ENCODE assay signal across 6 cellular contexts in the genomic region with DNA sequence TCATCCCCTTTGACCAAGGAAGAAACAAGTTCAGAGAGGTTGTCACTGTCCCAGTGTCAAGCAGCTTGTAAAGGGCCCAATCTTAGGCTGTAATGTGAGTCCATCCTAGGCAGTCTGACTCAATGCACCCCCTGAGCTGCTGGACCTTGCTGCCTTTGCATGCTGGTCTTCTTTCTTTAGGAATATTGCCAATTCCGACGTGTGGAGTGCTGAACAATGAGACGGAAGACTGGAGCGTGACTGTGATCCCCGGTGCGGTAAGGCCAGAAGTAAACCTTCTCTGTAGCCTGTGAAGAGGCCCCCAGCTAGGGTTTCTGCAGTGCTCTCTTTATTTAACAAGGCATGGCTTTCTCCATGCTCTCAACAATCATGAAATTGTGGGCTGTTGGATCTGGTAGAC. TPM values are rescaled to one million over a fixed set of nuclear protein-coding genes. Genes with fewer than 3 reads are reported as not detected.
DNase-seq lines count a peak whose midpoint lies in the region; ATAC-seq, FAIRE-seq and TF ChIP-seq lines count a peak whose summit lies in the region.

No MANE protein-coding gene starts in this region.

- peak overlapping the region; percentile 98 for H3K4me2 ChIP-seq in astrocyte (ENCODE audit: low read length)
- peak overlapping the region; percentile 97 for H3K4me2 ChIP-seq in neural progenitor cell

- H3K9me3 ChIP-seq in astrocyte (ENCODE audit: insufficient read depth, low read depth, low read length) (no peaks in the 10 kb centered on the region), neural progenitor cell (ENCODE audit: low read depth) (no peaks in the 10 kb centered on the region)

- DNase-seq in H7 (no peak), astrocyte (ENCODE audit: low read depth) (peak; percentile 68), neural progenitor cell (ENCODE audit: low spot score) (peak; percentile 5), GM10248 (ENCODE audit: extremely low spot score) (no peak), GM19240 (ENCODE audit: insufficient read length, low spot score) (no peak)

- H3K4me3 ChIP-seq in H7 (ENCODE audit: insufficient read depth, low read depth, low read length) (peak overlapping the region; percentile 71; the same call in 1 of the 2 replicates), astrocyte (ENCODE audit: insufficient read depth, low read depth, low read length) (peak overlapping the region; percentile 90), neural progenitor cell (peak overlapping the region; percentile 92)

- CTCF ChIA-PET in GM10248 (lab: Yijun Ruan, JAX) = interaction anchor here (1.0 to 1.4 kb wide), 4 partner anchors 9 to 41 kb away, joined by 3 to 6 read pairs (median 3); no protein-coding TSS in a partner anchor

- peaks cover 13% of the 10 kb centered on the region for H3K4me1 ChIP-seq in astrocyte (ENCODE audit: insufficient read depth, low read length)
- no peaks in the 10 kb centered on the region for H3K4me1 ChIP-seq in neural progenitor cell

- H3K79me2 ChIP-seq in astrocyte (ENCODE audit: insufficient read depth, low read length) (no peaks in the 10 kb centered on the region), neural progenitor cell (ENCODE audit: low read depth) (no peaks in the 10 kb centered on the region)

- TF ChIP-seq CTCF in astrocyte (IDR thresholded peaks at IDR 0.05; ENCODE audit: insufficient read depth, low read depth, low read length) (no peak), neural progenitor cell (IDR thresholded peaks at IDR 0.05) (no peak), GM10248 (IDR thresholded peaks at IDR 0.05; ENCODE audit: control extremely low read depth, extremely low read depth, low read depth, missing control alignments) (no peak)

- H3K36me3 Mint-ChIP-seq in astrocyte (ENCODE audit: low read depth, unreplicated experiment) = peaks cover 9% of the 10 kb centered on the region
- peaks cover 12% of the 10 kb centered on the region for H3K36me3 Mint-ChIP-seq in neural progenitor cell

- H3K27me3 Mint-ChIP-seq in astrocyte (ENCODE audit: low read depth, unreplicated experiment) (no peaks in the 10 kb centered on the region), neural progenitor cell (ENCODE audit: insufficient read depth, low read depth) (peaks cover 6% of the 10 kb centered on the region)

- H3K27ac ChIP-seq in astrocyte (ENCODE audit: low read depth, low read length) (peak overlapping the region; percentile 2), neural progenitor cell (no peak overlapping the region)

- H2AFZ ChIP-seq in astrocyte (ENCODE audit: low read depth, low read length) (peak overlapping the region; percentile 93), neural progenitor cell (replicated peaks) (no peak overlapping the region)

- no peak for FAIRE-seq in astrocyte (lab: Jason Lieb, UNC)

- H3K36me3 ChIP-seq in H7 (replicated peaks; ENCODE audit: control insufficient read depth, insufficient read depth, low read length) = no peaks in the 10 kb centered on the region
- no peaks in the 10 kb centered on the region for H3K36me3 ChIP-seq in astrocyte (ENCODE audit: insufficient read depth, low read length)
- H3K36me3 ChIP-seq in neural progenitor cell = no peaks in the 10 kb centered on the region

- H3F3A ChIP-seq in neural progenitor cell (ENCODE audit: low read depth) = peaks cover 4% of the 10 kb centered on the region

- H3K9me3 Mint-ChIP-seq in astrocyte (ENCODE audit: unreplicated experiment) = no peaks in the 10 kb centered on the region
- no peaks in the 10 kb centered on the region for H3K9me3 Mint-ChIP-seq in neural progenitor cell

- H3K9ac ChIP-seq in astrocyte (ENCODE audit: low read length) (peak overlapping the region; percentile 83), neural progenitor cell (no peak overlapping the region)

- H4K20me1 ChIP-seq in astrocyte (ENCODE audit: insufficient read depth, low read length) = no peaks in the 10 kb centered on the region
- no peaks in the 10 kb centered on the region for H4K20me1 ChIP-seq in neural progenitor cell (ENCODE audit: low read depth)

- peak overlapping the region; percentile 90 for H3K4me3 Mint-ChIP-seq in astrocyte (ENCODE audit: unreplicated experiment)
- peak overlapping the region; percentile 92 for H3K4me3 Mint-ChIP-seq in neural progenitor cell

- POLR2A ChIA-PET in GM10248 (lab: Yijun Ruan, JAX) = no interaction called here

- no peak for ATAC-seq in GM18861 (IDR thresholded peaks at IDR 0.05; ENCODE audit: unreplicated experiment)

- H3K4me1 Mint-ChIP-seq in astrocyte (ENCODE audit: low read depth, unreplicated experiment) (peaks cover 2% of the 10 kb centered on the region), neural progenitor cell (peaks cover 15% of the 10 kb centered on the region)

- H3K27ac Mint-ChIP-seq in astrocyte (ENCODE audit: unreplicated experiment) (no peak overlapping the region), neural progenitor cell (no peak overlapping the region)

- H3K27me3 ChIP-seq in H7 (ENCODE audit: control insufficient read depth, insufficient read depth, low read length) = peaks cover 2% of the 10 kb centered on the region; the same call in 1 of the 2 replicates
- H3K27me3 ChIP-seq in astrocyte (ENCODE audit: insufficient read depth, low read length) = no peaks in the 10 kb centered on the region
- no peaks in the 10 kb centered on the region for H3K27me3 ChIP-seq in neural progenitor cell

RNA-seq across cellular contexts. Expression of gene TCTN2, which starts 1.0 kb away (rescaled TPM):
- total RNA-seq in H7 (2014; rRNA removed; shearing (Covaris generic)) = 6.9 and 7.8 TPM in 2 replicates
- total RNA-seq in astrocyte (9.2 TPM in 2 replicates), neural progenitor cell (ENCODE audit: low replicate concordance) (15.6 and 15.8 TPM in 2 replicates)

RNA-seq across cellular contexts. Expression of gene GTF2H3, which starts 38.2 kb away (rescaled TPM):
- total RNA-seq in H7 (2014; rRNA removed; shearing (Covaris generic)) = 40.4 and 42.7 TPM in 2 replicates
- 41.2 and 41.8 TPM in 2 replicates for total RNA-seq in astrocyte
- total RNA-seq in neural progenitor cell (ENCODE audit: low replicate concordance) = 44.3 and 50.9 TPM in 2 replicates

RNA-seq across cellular contexts. Expression of gene EIF2B1, which starts 38.4 kb away (rescaled TPM):
- total RNA-seq in H7 (2014; rRNA removed; shearing (Covaris generic)) = 44.8 and 61.1 TPM in 2 replicates
- 49.3 and 52.6 TPM in 2 replicates for total RNA-seq in astrocyte
- total RNA-seq in neural progenitor cell (ENCODE audit: low replicate concordance) = 77.1 and 85.1 TPM in 2 replicates

RNA-seq across cellular contexts. Expression of gene ATP6V0A2, which starts 40.3 kb away (rescaled TPM):
- total RNA-seq in H7 (2014; rRNA removed; shearing (Covaris generic)) = 22.3 and 31.9 TPM in 2 replicates
- total RNA-seq in astrocyte (25.5 and 26.2 TPM in 2 replicates), neural progenitor cell (ENCODE audit: low replicate concordance) (43.1 and 44.4 TPM in 2 replicates)

Comparison
In these comparisons a context has a peak if more than half of its experiments do, and no peak if none do; other contexts are left out.
1. DNase-seq: peak in astrocyte (single experiment) and neural progenitor cell (single experiment); none in H7 (single experiment), GM10248 (single experiment) and GM19240 (single experiment).
2. Peak in every context shown above with its lines, with median percentiles within 50 percentile points of each other: H3K4me3 ChIP-seq.